9 cellular contexts compared by ENCODE assay signal in the genomic region with DNA sequence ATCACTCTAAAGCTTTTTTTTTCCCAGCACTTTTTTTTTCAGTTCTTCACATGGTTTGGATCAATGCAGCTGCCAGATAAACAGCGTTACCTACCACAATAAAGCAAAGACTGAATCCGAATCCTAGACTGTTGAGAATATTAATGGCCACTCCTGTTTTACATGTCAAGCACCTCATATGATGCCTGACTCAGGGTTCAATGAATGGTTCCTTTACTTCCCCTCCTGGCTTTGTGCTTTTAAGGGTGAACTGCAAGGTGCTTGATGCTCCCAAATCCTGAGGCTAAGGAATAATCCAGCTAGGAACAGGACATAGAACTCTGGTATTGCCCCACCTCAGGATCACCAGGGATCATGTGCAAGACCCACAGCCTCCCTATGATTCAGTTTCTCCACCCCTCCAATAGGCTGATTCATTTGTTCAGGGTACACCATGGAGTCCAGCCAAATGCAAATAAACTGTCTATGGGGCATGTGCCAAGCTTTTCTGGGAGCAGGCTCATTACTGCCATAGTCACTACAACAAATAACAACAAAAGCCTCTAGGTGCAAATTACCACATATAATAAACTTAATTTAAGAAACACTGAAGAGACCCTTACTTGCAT.
DNase-seq lines count a peak whose midpoint lies in the region; ATAC-seq and TF ChIP-seq lines count a peak whose summit lies in the region.
"Had no signal": no experiment of that assay in that cellular context is flagged by ENCODE, and none has a peak within 500 bp of the region (broad histone marks: within the 10 kb centered on the region; RNA-seq: fewer than 3 reads in every experiment).

No MANE protein-coding gene starts in this region.

- H3K36me3 Mint-ChIP-seq in MCF 10A (ENCODE audit: insufficient read depth, unreplicated experiment), result no peaks in the 10 kb centered on the region
- H3K36me3 Mint-ChIP-seq in activated T-helper 1 cell treated with anti-CD3 and anti-CD28 coated beads, Interleukin-12 subunit alpha, Interleukin-12 subunit beta, Interleukin-2, Interleukin-4 antibody, amounts not matched to agents 30 ng/mL and 10 ng/mL and 1 ng/mL, durations not matched to agents 14 hours and 24 hours and 36 hours (ENCODE audit: low read depth), result peaks cover 11% of the 10 kb centered on the region

- CTCF ChIA-PET in MCF 10A (lab: Yijun Ruan, JAX), result interaction anchor here (0.7 kb wide), 1 partner anchor 251 kb away, joined by 3 read pairs; no protein-coding TSS in a partner anchor

- 43 to 46% methylated on average over 2 of the region's 2 CpGs for WGBS in body of pancreas, 2 donors
- 43% methylated on average over 2 of the region's 2 CpGs for WGBS in liver

- H3K27me3 ChIP-seq in breast epithelium (no peaks in the 10 kb centered on the region), body of pancreas (no peaks in the 10 kb centered on the region), liver (ENCODE audit: control insufficient read depth in 4 of 4, insufficient read depth in 4 of 4, low read length in 3 of 4) (no peaks in the 10 kb centered on the region), SJCRH30 (no peaks in the 10 kb centered on the region)

- H3K9me3 ChIP-seq in breast epithelium (no peaks in the 10 kb centered on the region), body of pancreas (no peaks in the 10 kb centered on the region), liver (ENCODE audit: control insufficient read depth in 4 of 4, low read length in 3 of 4) (no peaks in the 10 kb centered on the region), SJCRH30 (replicated peaks) (no peaks in the 10 kb centered on the region)

- no peak overlapping the region for H3K4me3 ChIP-seq in breast epithelium
- H3K4me3 ChIP-seq in body of pancreas, result no peak overlapping the region
- H3K4me3 ChIP-seq in liver (ENCODE audit: low read depth in 1 of 3, low read length in 3 of 3), result no peak overlapping the region
- H3K4me3 ChIP-seq in SJCRH30, result no peak overlapping the region
- H3K4me3 ChIP-seq: SK-N-MC had no signal

- H3K36me3 ChIP-seq in breast epithelium (no peaks in the 10 kb centered on the region), body of pancreas (replicated peaks in 1 of 2; ENCODE audit: insufficient read depth in 1 of 2, low read depth in 2 of 2) (no peaks in the 10 kb centered on the region), liver (ENCODE audit: control insufficient read depth in 4 of 4, insufficient read depth in 3 of 4, low read depth in 1 of 4, low read length in 3 of 4) (no peaks in the 10 kb centered on the region), SJCRH30 (no peaks in the 10 kb centered on the region)

- no peaks in the 10 kb centered on the region for H3K27me3 Mint-ChIP-seq in MCF 10A (ENCODE audit: insufficient read depth, unreplicated experiment)
- peaks cover 2% of the 10 kb centered on the region for H3K27me3 Mint-ChIP-seq in activated T-helper 1 cell treated with anti-CD3 and anti-CD28 coated beads, Interleukin-12 subunit alpha, Interleukin-12 subunit beta, Interleukin-2, Interleukin-4 antibody, amounts not matched to agents 30 ng/mL and 10 ng/mL and 1 ng/mL, durations not matched to agents 14 hours and 24 hours and 36 hours (ENCODE audit: insufficient read depth)

- POLR2A ChIA-PET in MCF 10A (lab: Yijun Ruan, JAX), result interaction anchor here (0.7 to 0.8 kb wide), 2 partner anchors 24 to 106 kb away, joined by 3 read pairs; no protein-coding TSS in a partner anchor

- TF ChIP-seq RAD21 in liver (IDR thresholded peaks at IDR 0.05), result no peak

- H3K4me3 Mint-ChIP-seq in MCF 10A (ENCODE audit: unreplicated experiment), result no peak overlapping the region
- H3K4me3 Mint-ChIP-seq in activated T-helper 1 cell treated with anti-CD3 and anti-CD28 coated beads, Interleukin-12 subunit alpha, Interleukin-12 subunit beta, Interleukin-2, Interleukin-4 antibody, amounts not matched to agents 30 ng/mL and 10 ng/mL and 1 ng/mL, durations not matched to agents 14 hours and 24 hours and 36 hours, result no peak overlapping the region

- DNase-seq in MCF 10A (ENCODE audit: unreplicated experiment) (peak; percentile 94), breast epithelium (ENCODE audit: low spot score in 2 of 2) (no peak), body of pancreas (peak in 2 of 4 donors; percentile 19 to 32), SJCRH30 (no peak)
- no peak for DNase-seq in activated T-helper 1 cell treated with anti-CD3 and anti-CD28 coated beads, Interleukin-12 subunit alpha, Interleukin-12 subunit beta, Interleukin-2, Interleukin-4 antibody, amounts not matched to agents 30 ng/mL and 10 ng/mL and 1 ng/mL, durations not matched to agents 14 hours and 24 hours and 36 hours (ENCODE audit: low spot score)

- intact Hi-C loops in MCF 10A (cut with micrococcal nuclease), result no loop called here
- intact Hi-C loops in breast epithelium (cut with DNase I; ENCODE audit: low total_unique reads), result no loop called here
- intact Hi-C loops in body of pancreas (cut with DNase I), result no loop called here
- intact Hi-C loops in activated T-helper 1 cell treated with anti-CD3 and anti-CD28 coated beads, Interleukin-12 subunit alpha, Interleukin-12 subunit beta, Interleukin-2, Interleukin-4 antibody, amounts not matched to agents 30 ng/mL and 10 ng/mL and 1 ng/mL, durations not matched to agents 14 hours and 24 hours and 36 hours (cut with micrococcal nuclease), result loop anchor here (2.0 kb wide), 1 partner anchor 20 kb away; no protein-coding TSS in a partner anchor

- H3K4me1 ChIP-seq in breast epithelium (peaks cover 4% of the 10 kb centered on the region in 2 donors), body of pancreas (peaks cover 18% of the 10 kb centered on the region), liver (ENCODE audit: control insufficient read depth in 4 of 4, insufficient read depth in 4 of 4, low read length in 3 of 4) (peaks cover 3 to 32% (median 23%) of the 10 kb centered on the region in 4 donors), SJCRH30 (peaks cover 3% of the 10 kb centered on the region; the same call in 1 of the 2 replicates)

- H3K27ac Mint-ChIP-seq in MCF 10A (ENCODE audit: low read depth, unreplicated experiment), result peak overlapping the region; percentile 79
- no peak overlapping the region for H3K27ac Mint-ChIP-seq in activated T-helper 1 cell treated with anti-CD3 and anti-CD28 coated beads, Interleukin-12 subunit alpha, Interleukin-12 subunit beta, Interleukin-2, Interleukin-4 antibody, amounts not matched to agents 30 ng/mL and 10 ng/mL and 1 ng/mL, durations not matched to agents 14 hours and 24 hours and 36 hours

- peaks cover 25% of the 10 kb centered on the region for H3K4me1 Mint-ChIP-seq in MCF 10A (ENCODE audit: insufficient read depth, unreplicated experiment)
- H3K4me1 Mint-ChIP-seq in activated T-helper 1 cell treated with anti-CD3 and anti-CD28 coated beads, Interleukin-12 subunit alpha, Interleukin-12 subunit beta, Interleukin-2, Interleukin-4 antibody, amounts not matched to agents 30 ng/mL and 10 ng/mL and 1 ng/mL, durations not matched to agents 14 hours and 24 hours and 36 hours (ENCODE audit: low read depth), result peaks cover 81% of the 10 kb centered on the region

- TF ChIP-seq CTCF in MCF 10A (IDR thresholded peaks at IDR 0.05; ENCODE audit: unreplicated experiment) (no peak), breast epithelium (IDR thresholded peaks at IDR 0.05) (no peak), body of pancreas (IDR thresholded peaks at IDR 0.05) (no peak), liver (IDR thresholded peaks at IDR 0.05; ENCODE audit: low read depth, low read length, missing input control) (no peak)

- H3K9me3 Mint-ChIP-seq in MCF 10A (ENCODE audit: unreplicated experiment), result no peaks in the 10 kb centered on the region
- H3K9me3 Mint-ChIP-seq in activated T-helper 1 cell treated with anti-CD3 and anti-CD28 coated beads, Interleukin-12 subunit alpha, Interleukin-12 subunit beta, Interleukin-2, Interleukin-4 antibody, amounts not matched to agents 30 ng/mL and 10 ng/mL and 1 ng/mL, durations not matched to agents 14 hours and 24 hours and 36 hours, result no peaks in the 10 kb centered on the region

- TF ChIP-seq POLR2A in breast epithelium (IDR thresholded peaks at IDR 0.05) (no peak), body of pancreas (IDR thresholded peaks at IDR 0.05) (no peak)

- ATAC-seq in body of pancreas, result peak; percentile 15
- no peak for ATAC-seq in HG03025 (IDR thresholded peaks at IDR 0.05; ENCODE audit: low FRiP score, unreplicated experiment)
- no peak for ATAC-seq in GM21381 (IDR thresholded peaks at IDR 0.05; ENCODE audit: unreplicated experiment)

- H3K9ac ChIP-seq in liver (ENCODE audit: low read depth in 1 of 2, low read length in 2 of 2), result no peak overlapping the region

- H3K27ac ChIP-seq in breast epithelium (peak overlapping the region in 1 of 2 donors; percentile 23), body of pancreas (no peak overlapping the region), liver (ENCODE audit: low read depth in 1 of 2, low read length in 2 of 2) (no peak overlapping the region), SJCRH30 (no peak overlapping the region)
- H3K27ac ChIP-seq: SK-N-MC had no signal

- BruUV-seq in MCF 10A (replicated peaks; lab: Mats Ljungman, UMichigan), result no TSS peak

TF ChIP-seq in liver, 16 proteins besides CTCF, POLR2A, EP300 and RAD21 (continues in another document):
- no peak for TF ChIP-seq TAF1 (conservative IDR thresholded peaks at IDR 0.05)
- TF ChIP-seq, protein P1, sequence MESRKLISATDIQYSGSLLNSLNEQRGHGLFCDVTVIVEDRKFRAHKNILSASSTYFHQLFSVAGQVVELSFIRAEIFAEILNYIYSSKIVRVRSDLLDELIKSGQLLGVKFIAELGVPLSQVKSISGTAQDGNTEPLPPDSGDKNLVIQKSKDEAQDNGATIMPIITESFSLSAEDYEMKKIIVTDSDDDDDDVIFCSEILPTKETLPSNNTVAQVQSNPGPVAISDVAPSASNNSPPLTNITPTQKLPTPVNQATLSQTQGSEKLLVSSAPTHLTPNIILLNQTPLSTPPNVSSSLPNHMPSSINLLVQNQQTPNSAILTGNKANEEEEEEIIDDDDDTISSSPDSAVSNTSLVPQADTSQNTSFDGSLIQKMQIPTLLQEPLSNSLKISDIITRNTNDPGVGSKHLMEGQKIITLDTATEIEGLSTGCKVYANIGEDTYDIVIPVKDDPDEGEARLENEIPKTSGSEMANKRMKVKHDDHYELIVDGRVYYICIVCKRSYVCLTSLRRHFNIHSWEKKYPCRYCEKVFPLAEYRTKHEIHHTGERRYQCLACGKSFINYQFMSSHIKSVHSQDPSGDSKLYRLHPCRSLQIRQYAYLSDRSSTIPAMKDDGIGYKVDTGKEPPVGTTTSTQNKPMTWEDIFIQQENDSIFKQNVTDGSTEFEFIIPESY (IDR thresholded peaks at IDR 0.05), result peak; percentile 32
- no peak for TF ChIP-seq NR2F2 (IDR thresholded peaks at IDR 0.05)
- TF ChIP-seq ATF3 (IDR thresholded peaks at IDR 0.05), result no peak
- no peak for TF ChIP-seq FOXA2 (IDR thresholded peaks at IDR 0.05)
- TF ChIP-seq SP1 (IDR thresholded peaks at IDR 0.05), result no peak
- peak in 1 of 2 donors; percentile 46 for TF ChIP-seq HNF4A (conservative IDR thresholded peaks at IDR 0.05)
- TF ChIP-seq EGR1 (IDR thresholded peaks at IDR 0.05; ENCODE audit: low read depth in 2 of 2), result peak in 1 of 2 donors; percentile 61
- peak; percentile 52 to 92 for TF ChIP-seq JUND (IDR thresholded peaks at IDR 0.05)
